In genomic region chr6:43823390-43823789, GRCh38 we compare ENCODE assay signal across 23 cellular contexts. TPM values are rescaled to one million over a fixed set of nuclear protein-coding genes. Genes with fewer than 3 reads are reported as not detected.
DNase-seq lines count a peak whose midpoint lies in the region; ATAC-seq, FAIRE-seq and TF ChIP-seq lines count a peak whose summit lies in the region.
"Had no signal": no experiment of that assay in that cellular context is flagged by ENCODE, and none has a peak within 500 bp of the region (broad histone marks: within the 10 kb centered on the region; RNA-seq: fewer than 3 reads in every experiment).

No MANE protein-coding gene starts in this region.

- intact Hi-C loops in Right ventricle myocardium superior (cut with DNase I) (no loop called here), left ventricle myocardium inferior (cut with micrococcal nuclease) (no loop called here), pancreas (cut with DNase I) (no loop called here)

- H3K4me1 ChIP-seq in left ventricle myocardium inferior: no peaks in the 10 kb centered on the region
- H3K4me1 ChIP-seq in liver (ENCODE audit: control insufficient read depth in 4 of 4, insufficient read depth in 4 of 4, low read length in 3 of 4): peaks cover 3 to 40% (median 36%) of the 10 kb centered on the region in 4 donors
- peaks cover 26 to 35% (median 32%) of the 10 kb centered on the region in 3 donors for H3K4me1 ChIP-seq in pancreas
- H3K4me1 ChIP-seq in Peyer's patch: peaks cover 0 to 26% (median 0%) of the 10 kb centered on the region in 4 donors

- H3K4me3 ChIP-seq in left ventricle myocardium inferior (no peak overlapping the region), liver (ENCODE audit: low read depth in 1 of 3, low read length in 3 of 3) (no peak overlapping the region), pancreas (no peak overlapping the region), Peyer's patch (no peak overlapping the region)
- H3K4me3 ChIP-seq: MG63 had no signal

- TF ChIP-seq CTCF in left ventricle myocardium inferior (IDR thresholded peaks at IDR 0.05; ENCODE audit: borderline replicate concordance) (no peak), liver (IDR thresholded peaks at IDR 0.05; ENCODE audit: low read depth, low read length, missing input control) (no peak), pancreas (IDR thresholded peaks at IDR 0.05) (no peak), Peyer's patch (IDR thresholded peaks at IDR 0.05) (no peak)

- DNase-seq in Right ventricle myocardium superior: no peak
- no peak for DNase-seq in left ventricle myocardium inferior
- DNase-seq in pancreas: peak in 3 of 6 donors; percentile 34 to 59 (median 39)
- no peak for DNase-seq in Peyer's patch
- DNase-seq in NCI-H524 treated with DMSO at 0.1 percent for 48 hours (lab: John Stamatoyannopoulos, UW): no peak
- DNase-seq: CD8-positive, alpha-beta memory T cell; DMS 273 treated with DMSO at 0.1 percent for 48 hours; EL; GDM1; KG1; MG63; NCI-H1105 treated with DMSO at 0.1 percent for 48 hours; NCI-H2029; NCI-H2227 treated with DMSO at 0.1 percent for 48 hours; SIG-M5; SK-N-SH had no signal

- WGBS in liver: 41% methylated on average over 9 of the region's 9 CpGs
- 15 to 18% methylated on average over 9 of the region's 9 CpGs for WGBS in pancreas, 2 donors

- no peaks in the 10 kb centered on the region for H3K36me3 ChIP-seq in left ventricle myocardium inferior
- no peaks in the 10 kb centered on the region for H3K36me3 ChIP-seq in liver (ENCODE audit: control insufficient read depth in 4 of 4, insufficient read depth in 3 of 4, low read depth in 1 of 4, low read length in 3 of 4)
- no peaks in the 10 kb centered on the region for H3K36me3 ChIP-seq in pancreas
- H3K36me3 ChIP-seq in Peyer's patch: no peaks in the 10 kb centered on the region
- H3K36me3 ChIP-seq: MG63 had no signal

- peak; percentile 15 for ATAC-seq in Right ventricle myocardium superior (ENCODE audit: poor library complexity)
- ATAC-seq in pancreas: peak; percentile 22 to 35 (median 30)
- ATAC-seq in HG02981 (IDR thresholded peaks at IDR 0.05; ENCODE audit: unreplicated experiment): no peak
- no peak for ATAC-seq in GM18868 (IDR thresholded peaks at IDR 0.05; ENCODE audit: unreplicated experiment)

- no peak for FAIRE-seq in pancreas (lab: Jason Lieb, UNC)
- FAIRE-seq: GM12891, GM19239 had no signal

- H3K9me3 ChIP-seq in left ventricle myocardium inferior (replicated peaks) (no peaks in the 10 kb centered on the region), liver (ENCODE audit: control insufficient read depth in 4 of 4, low read length in 3 of 4) (no peaks in the 10 kb centered on the region), pancreas (no peaks in the 10 kb centered on the region), Peyer's patch (no peaks in the 10 kb centered on the region)
- H3K9me3 ChIP-seq: MG63, SK-N-SH had no signal

- TF ChIP-seq POLR2A in Peyer's patch (IDR thresholded peaks at IDR 0.05): no peak

- H3K27me3 ChIP-seq in left ventricle myocardium inferior (ENCODE audit: low read depth) (no peaks in the 10 kb centered on the region), liver (ENCODE audit: control insufficient read depth in 4 of 4, insufficient read depth in 4 of 4, low read length in 3 of 4) (no peaks in the 10 kb centered on the region), pancreas (no peaks in the 10 kb centered on the region), Peyer's patch (no peaks in the 10 kb centered on the region)
- H3K27me3 ChIP-seq: MG63 had no signal

- H3K27ac ChIP-seq in left ventricle myocardium inferior (replicated peaks) (no peak overlapping the region), liver (ENCODE audit: low read depth in 1 of 2, low read length in 2 of 2) (peak overlapping the region; percentile 70 to 81), pancreas (peak overlapping the region; percentile 40 to 89 (median 71)), Peyer's patch (peak overlapping the region in 1 of 4 donors; percentile 51)
- H3K27ac ChIP-seq: 22Rv1, C4-2B had no signal

- TF ChIP-seq RAD21 in liver (IDR thresholded peaks at IDR 0.05): no peak

- peak overlapping the region in 1 of 2 donors; percentile 28 for H3K9ac ChIP-seq in liver (ENCODE audit: low read depth in 1 of 2, low read length in 2 of 2)
- H3K9ac ChIP-seq: SK-N-SH had no signal

TF ChIP-seq in liver, 16 proteins besides CTCF, POLR2A, EP300 and RAD21:
- TF ChIP-seq ZBTB33 (IDR thresholded peaks at IDR 0.05) (no peak), HNF4A (conservative IDR thresholded peaks at IDR 0.05) (peak in 1 of 2 donors; percentile 11), HNF4G (IDR thresholded peaks at IDR 0.05) (no peak)

RNA-seq across cellular contexts. Expression of gene VEGFA, which starts 53.4 kb away (rescaled TPM):
- total RNA-seq in Right ventricle myocardium superior: 230 TPM
- 359 TPM for total RNA-seq in left ventricle myocardium inferior
- 100 to 1,000 TPM in 1 of 2 donors, 10 to 100 TPM in 1; 35.5 to 160 TPM for total RNA-seq in liver
- polyA plus RNA-seq in liver: 10 to 100 TPM; 14.7 to 94.8 TPM
- 100 to 1,000 TPM in 1 of 6 donors, 10 to 100 TPM in 5; 55.2 to 127 (median 90.0) TPM for total RNA-seq in pancreas
- 100 to 1,000 TPM; 158 to 206 TPM for polyA plus RNA-seq in pancreas
- total RNA-seq in Peyer's patch: 100 to 1,000 TPM; 202 to 663 (median 418) TPM
- polyA plus RNA-seq: CD8-positive, alpha-beta memory T cell had no signal

Comparison
In these comparisons a context has a peak if more than half of its experiments do, and no peak if none do; other contexts are left out.
1. ATAC-seq: peak in Right ventricle myocardium superior (single experiment) and pancreas (4 of 4); none in HG02981 (single experiment) and GM18868 (single experiment).